In the genomic region with DNA sequence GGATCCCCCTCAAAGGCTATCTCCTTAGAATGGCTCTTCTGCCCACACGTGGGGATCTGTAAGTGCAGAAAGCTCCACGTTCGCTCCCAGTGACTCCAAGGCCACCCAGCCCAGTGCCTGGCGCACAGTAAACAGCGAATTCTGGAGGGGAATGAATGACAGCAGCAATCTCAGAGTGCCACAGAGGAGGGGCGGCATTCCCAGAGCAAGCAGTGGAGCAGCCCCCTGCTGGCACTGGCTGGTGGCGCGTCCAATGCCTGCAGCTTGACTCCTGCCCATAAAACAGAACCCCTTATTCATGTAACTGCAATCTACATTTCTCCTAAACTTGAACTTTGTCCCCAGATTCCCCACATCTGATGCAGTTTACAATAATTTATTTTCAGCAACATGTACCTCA, we compare ENCODE assay signal across 8 cellular contexts. TPM values are rescaled to one million over a fixed set of nuclear protein-coding genes. Genes with fewer than 3 reads are reported as not detected.
DNase-seq lines count a peak whose midpoint lies in the region; ATAC-seq and TF ChIP-seq lines count a peak whose summit lies in the region.

No MANE protein-coding gene starts in this region.

- intact Hi-C loops in MCF 10A (cut with micrococcal nuclease): no loop called here
- intact Hi-C loops in breast epithelium (cut with DNase I; ENCODE audit: low total_unique reads): no loop called here
- intact Hi-C loops in stomach (cut with DNase I; ENCODE audit: low total_unique reads): no loop called here

- H3K9me3 Mint-ChIP-seq in MCF 10A (ENCODE audit: unreplicated experiment): no peaks in the 10 kb centered on the region

- POLR2A ChIA-PET in MCF 10A (lab: Yijun Ruan, JAX): no interaction called here

- CTCF ChIA-PET in MCF 10A (lab: Yijun Ruan, JAX): interaction anchor here (0.8 to 2.3 kb wide), 7 partner anchors 8 to 266 kb away, joined by 3 to 12 read pairs (median 3); no protein-coding TSS in a partner anchor

- TF ChIP-seq CTCF in MCF 10A (IDR thresholded peaks at IDR 0.05; ENCODE audit: unreplicated experiment) (peak; percentile 25), breast epithelium (IDR thresholded peaks at IDR 0.05) (peak in 1 of 3 donors; percentile 17), NB4 (IDR thresholded peaks at IDR 0.05; ENCODE audit: low read depth, low read length) (peak; percentile 79), stomach (IDR thresholded peaks at IDR 0.05) (peak in 4 of 7 experiments; percentile 16 to 35 (median 31))

- no peak for TF ChIP-seq EP300 in stomach (IDR thresholded peaks at IDR 0.05)

- peaks cover 0 to 49% of the 10 kb centered on the region in 2 donors for H3K27me3 ChIP-seq in breast epithelium
- H3K27me3 ChIP-seq in stomach: peaks cover under 1 to 91% (median 32%) of the 10 kb centered on the region in 3 donors

- TF ChIP-seq POLR2A in breast epithelium (IDR thresholded peaks at IDR 0.05): no peak
- no peak for TF ChIP-seq POLR2A in NB4 (IDR thresholded peaks at IDR 0.05; ENCODE audit: extremely low read depth, insufficient read length)
- TF ChIP-seq POLR2A in stomach (IDR thresholded peaks at IDR 0.05): no peak

- 13 to 24% (median 17%) methylated on average over 8 of the region's 8 CpGs for WGBS in stomach, 5 donors

- no peak overlapping the region for H3K4me3 Mint-ChIP-seq in MCF 10A (ENCODE audit: unreplicated experiment)

- H3K9me3 ChIP-seq in breast epithelium: no peaks in the 10 kb centered on the region
- H3K9me3 ChIP-seq in stomach: no peaks in the 10 kb centered on the region

- H3K27ac ChIP-seq in breast epithelium: no peak overlapping the region
- H3K27ac ChIP-seq in stomach: no peak overlapping the region

- BruUV-seq in MCF 10A (replicated peaks; lab: Mats Ljungman, UMichigan): no TSS peak

- DNase-seq in MCF 10A (ENCODE audit: unreplicated experiment) (peak; percentile 43), breast epithelium (ENCODE audit: low spot score in 2 of 2) (no peak), NB4 (ENCODE audit: low read depth) (peak; percentile 53), ecto neural progenitor cell (ENCODE audit: low spot score) (peak; percentile 76), stomach (no peak), NCI-H128 (lab: John Stamatoyannopoulos, UW; ENCODE audit: unreplicated experiment) (no peak)
- no peak for DNase-seq in stimulated activated naive CD4-positive, alpha-beta T cell treated with Interleukin-2 at 50 U/mL for 16 hours (lab: John Stamatoyannopoulos, UW)

- H3K4me1 ChIP-seq in breast epithelium (no peaks in the 10 kb centered on the region), stomach (peaks cover 0 to 9% (median 3%) of the 10 kb centered on the region in 4 donors)

- H3K4me3 ChIP-seq in breast epithelium: no peak overlapping the region
- no peak overlapping the region for H3K4me3 ChIP-seq in NB4 (ENCODE audit: low read depth, low read length)
- H3K4me3 ChIP-seq in stomach: no peak overlapping the region

- H3K4me1 Mint-ChIP-seq in MCF 10A (ENCODE audit: insufficient read depth, unreplicated experiment): no peaks in the 10 kb centered on the region

- H3K27ac Mint-ChIP-seq in MCF 10A (ENCODE audit: low read depth, unreplicated experiment): no peak overlapping the region

- ATAC-seq in HG03521 (IDR thresholded peaks at IDR 0.05; ENCODE audit: unreplicated experiment): no peak

- no peaks in the 10 kb centered on the region for H3K36me3 Mint-ChIP-seq in MCF 10A (ENCODE audit: insufficient read depth, unreplicated experiment)

- H3K36me3 ChIP-seq in breast epithelium: no peaks in the 10 kb centered on the region
- no peaks in the 10 kb centered on the region for H3K36me3 ChIP-seq in stomach

- H3K27me3 Mint-ChIP-seq in MCF 10A (ENCODE audit: insufficient read depth, unreplicated experiment): peaks cover 76% of the 10 kb centered on the region

RNA-seq across cellular contexts. Expression of a gene that starts 6.9 kb away (rescaled TPM):
- total RNA-seq in MCF 10A (2022): not detected in 2 replicates
- total RNA-seq in breast epithelium: not detected
- total RNA-seq in stomach: not detected
- not detected for polyA plus RNA-seq in stomach

Comparison
In these comparisons a context has a peak if more than half of its experiments do, and no peak if none do; other contexts are left out.
1. DNase-seq: peak in MCF 10A (single experiment), NB4 (single experiment) and ecto neural progenitor cell (single experiment); none in breast epithelium (0 of 2), stomach (single experiment), stimulated activated naive CD4-positive, alpha-beta T cell treated with Interleukin-2 at 50 U/mL for 16 hours (single experiment) and NCI-H128 (single experiment).